Comparison of ENCODE assay signal across 1 cellular context in the genomic region with DNA sequence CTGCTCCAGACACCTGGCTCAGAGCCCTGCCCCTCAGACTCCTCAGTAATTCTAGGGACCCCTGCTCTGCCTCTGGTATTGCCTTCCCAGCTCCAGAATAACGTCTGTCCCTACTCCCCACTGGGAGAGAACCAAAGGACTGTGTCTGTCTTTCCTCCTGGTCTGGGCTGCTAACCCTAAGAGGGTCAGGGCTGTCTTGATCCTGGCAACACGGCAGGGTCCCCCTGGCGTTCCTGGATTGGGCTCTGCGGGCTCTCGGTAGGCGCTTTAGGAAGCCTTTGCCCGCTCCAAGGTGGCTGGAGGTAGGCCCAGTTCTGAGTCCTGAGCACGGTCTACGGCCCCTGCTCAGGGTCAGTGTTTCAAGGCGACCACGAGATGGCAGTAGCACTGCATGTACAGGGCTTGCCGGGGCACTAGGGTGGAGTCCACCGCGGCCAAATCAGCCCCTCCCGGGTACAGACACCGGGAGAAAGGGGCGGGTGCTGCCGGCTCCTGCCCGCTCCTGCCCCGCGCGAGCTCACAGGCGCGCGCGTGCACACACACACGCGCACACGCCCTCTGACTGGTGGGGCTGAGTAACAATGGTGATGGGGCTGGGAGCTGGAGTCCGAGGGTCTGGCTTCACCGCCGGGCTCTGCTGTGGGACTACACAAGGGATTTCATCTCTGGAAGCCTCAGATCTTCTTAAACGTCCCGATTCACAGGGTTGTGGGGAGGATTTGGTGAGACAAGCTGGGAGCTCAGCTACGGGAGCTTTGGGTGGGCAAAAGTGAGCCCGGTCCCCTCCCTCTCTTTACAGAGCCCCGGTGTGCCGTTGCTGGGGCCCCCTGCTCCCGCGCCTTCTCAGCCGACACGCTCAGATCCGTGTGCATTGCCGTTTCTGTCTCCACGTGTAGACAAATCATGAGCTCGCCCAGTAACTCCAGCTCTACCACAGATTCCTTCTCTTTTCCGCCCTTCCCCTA.
A peak's percentile ranks its signal among the peaks of the same experiment; 100 is the strongest.
TF ChIP-seq lines count a peak whose summit lies in the region.

No MANE protein-coding gene starts in this region.

TF ChIP-seq in HepG2, 621 proteins besides CTCF, POLR2A, EP300 and RAD21 (continued from another document and continues in another):
- TF ChIP-seq, protein P1, sequence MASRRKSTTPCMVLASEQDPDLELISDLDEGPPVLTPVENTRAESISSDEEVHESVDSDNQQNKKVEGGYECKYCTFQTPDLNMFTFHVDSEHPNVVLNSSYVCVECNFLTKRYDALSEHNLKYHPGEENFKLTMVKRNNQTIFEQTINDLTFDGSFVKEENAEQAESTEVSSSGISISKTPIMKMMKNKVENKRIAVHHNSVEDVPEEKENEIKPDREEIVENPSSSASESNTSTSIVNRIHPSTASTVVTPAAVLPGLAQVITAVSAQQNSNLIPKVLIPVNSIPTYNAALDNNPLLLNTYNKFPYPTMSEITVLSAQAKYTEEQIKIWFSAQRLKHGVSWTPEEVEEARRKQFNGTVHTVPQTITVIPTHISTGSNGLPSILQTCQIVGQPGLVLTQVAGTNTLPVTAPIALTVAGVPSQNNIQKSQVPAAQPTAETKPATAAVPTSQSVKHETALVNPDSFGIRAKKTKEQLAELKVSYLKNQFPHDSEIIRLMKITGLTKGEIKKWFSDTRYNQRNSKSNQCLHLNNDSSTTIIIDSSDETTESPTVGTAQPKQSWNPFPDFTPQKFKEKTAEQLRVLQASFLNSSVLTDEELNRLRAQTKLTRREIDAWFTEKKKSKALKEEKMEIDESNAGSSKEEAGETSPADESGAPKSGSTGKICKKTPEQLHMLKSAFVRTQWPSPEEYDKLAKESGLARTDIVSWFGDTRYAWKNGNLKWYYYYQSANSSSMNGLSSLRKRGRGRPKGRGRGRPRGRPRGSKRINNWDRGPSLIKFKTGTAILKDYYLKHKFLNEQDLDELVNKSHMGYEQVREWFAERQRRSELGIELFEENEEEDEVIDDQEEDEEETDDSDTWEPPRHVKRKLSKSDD (CRISPR knock-in tag; IDR thresholded peaks at IDR 0.05; ENCODE audit: low read depth): 0 out of 2 replicates have a peak, but pooled peaks have one; percentile 27
- TF ChIP-seq ZNF431 (CRISPR knock-in tag; IDR thresholded peaks at IDR 0.05; ENCODE audit: borderline replicate concordance, low read depth) (no peak), NBN (conservative IDR thresholded peaks at IDR 0.05) (no peak), JDP2 (CRISPR knock-in tag; IDR thresholded peaks at IDR 0.05; ENCODE audit: borderline replicate concordance) (no peak), HNRNPK (IDR thresholded peaks at IDR 0.05; ENCODE audit: low read depth, low read length, poor library complexity, severe bottlenecking) (no peak), BRD4 (CRISPR knock-in tag; IDR thresholded peaks at IDR 0.05) (peak; percentile 58; the same call in 1 of the 2 replicates), MAFG (CRISPR knock-in tag; IDR thresholded peaks at IDR 0.05) (no peak), DNMT3B (CRISPR knock-in tag; conservative IDR thresholded peaks at IDR 0.05) (no peak), ZNF296 (CRISPR knock-in tag; conservative IDR thresholded peaks at IDR 0.05) (no peak), RFX1 (IDR thresholded peaks at IDR 0.05) (no peak), MTA3 (CRISPR knock-in tag; IDR thresholded peaks at IDR 0.05) (no peak), NFIB (CRISPR knock-in tag; IDR thresholded peaks at IDR 0.05; ENCODE audit: borderline replicate concordance) (no peak), MEF2D (CRISPR knock-in tag; IDR thresholded peaks at IDR 0.05) (no peak), FOXA3 (CRISPR knock-in tag; IDR thresholded peaks at IDR 0.05) (peak; percentile 52; the same call in 1 of the 2 replicates), KMT2A (CRISPR knock-in tag; IDR thresholded peaks at IDR 0.05) (no peak), CEBPG (CRISPR knock-in tag; IDR thresholded peaks at IDR 0.05) (0 out of 2 replicates have a peak, but pooled peaks have one; percentile 3), HMG20A (CRISPR knock-in tag; IDR thresholded peaks at IDR 0.05; ENCODE audit: borderline replicate concordance) (no peak), ZNF44 (CRISPR knock-in tag; IDR thresholded peaks at IDR 0.05) (no peak), ZNF292 (CRISPR knock-in tag; IDR thresholded peaks at IDR 0.05; ENCODE audit: borderline replicate concordance, low read depth) (no peak), ZFP36 (IDR thresholded peaks at IDR 0.05; ENCODE audit: borderline replicate concordance, low read depth, low read length, partially characterized antibody) (no peak), IRF2 (CRISPR knock-in tag; IDR thresholded peaks at IDR 0.05) (peak; percentile 86), PRMT3 (CRISPR knock-in tag; IDR thresholded peaks at IDR 0.05; ENCODE audit: borderline replicate concordance, low read depth) (no peak), MXI1 (IDR thresholded peaks at IDR 0.05; ENCODE audit: borderline replicate concordance, low read depth, low read length) (peak; percentile 42; the same call in 1 of the 3 replicates), ZBTB20 (CRISPR knock-in tag; IDR thresholded peaks at IDR 0.05; ENCODE audit: borderline replicate concordance, low read depth) (peak; percentile 22; the same call in 1 of the 2 replicates), EEA1 (CRISPR knock-in tag; IDR thresholded peaks at IDR 0.05; ENCODE audit: borderline replicate concordance) (no peak), TBL1XR1 (IDR thresholded peaks at IDR 0.05; ENCODE audit: borderline replicate concordance, low read length, partially characterized antibody) (no peak), ZNF543 (CRISPR knock-in tag; IDR thresholded peaks at IDR 0.05) (no peak), GATAD2A (CRISPR knock-in tag; IDR thresholded peaks at IDR 0.05) (peak; percentile 58; the same call in 1 of the 2 replicates), ZNF570 (CRISPR knock-in tag; IDR thresholded peaks at IDR 0.05; ENCODE audit: borderline replicate concordance) (no peak), ZNF225 (CRISPR knock-in tag; IDR thresholded peaks at IDR 0.05) (no peak), JUND (CRISPR knock-in tag; IDR thresholded peaks at IDR 0.05) (peak; percentile 24; the same call in 1 of the 2 replicates), GATA4 (IDR thresholded peaks at IDR 0.05; ENCODE audit: borderline replicate concordance, low read depth) (no peak), CHD4 (IDR thresholded peaks at IDR 0.05; ENCODE audit: borderline replicate concordance, low read length) (no peak), ZNF232 (CRISPR knock-in tag; IDR thresholded peaks at IDR 0.05; ENCODE audit: borderline replicate concordance) (peak; percentile 57; the same call in 1 of the 2 replicates), ZKSCAN1 (IDR thresholded peaks at IDR 0.05; ENCODE audit: low read length) (no peak), ZNF160 (CRISPR knock-in tag; IDR thresholded peaks at IDR 0.05) (peak; percentile 54; the same call in 1 of the 2 replicates)
- TF ChIP-seq, protein P2, sequence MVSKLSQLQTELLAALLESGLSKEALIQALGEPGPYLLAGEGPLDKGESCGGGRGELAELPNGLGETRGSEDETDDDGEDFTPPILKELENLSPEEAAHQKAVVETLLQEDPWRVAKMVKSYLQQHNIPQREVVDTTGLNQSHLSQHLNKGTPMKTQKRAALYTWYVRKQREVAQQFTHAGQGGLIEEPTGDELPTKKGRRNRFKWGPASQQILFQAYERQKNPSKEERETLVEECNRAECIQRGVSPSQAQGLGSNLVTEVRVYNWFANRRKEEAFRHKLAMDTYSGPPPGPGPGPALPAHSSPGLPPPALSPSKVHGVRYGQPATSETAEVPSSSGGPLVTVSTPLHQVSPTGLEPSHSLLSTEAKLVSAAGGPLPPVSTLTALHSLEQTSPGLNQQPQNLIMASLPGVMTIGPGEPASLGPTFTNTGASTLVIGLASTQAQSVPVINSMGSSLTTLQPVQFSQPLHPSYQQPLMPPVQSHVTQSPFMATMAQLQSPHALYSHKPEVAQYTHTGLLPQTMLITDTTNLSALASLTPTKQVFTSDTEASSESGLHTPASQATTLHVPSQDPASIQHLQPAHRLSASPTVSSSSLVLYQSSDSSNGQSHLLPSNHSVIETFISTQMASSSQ (IDR thresholded peaks at IDR 0.05; ENCODE audit: low read depth): no peak
- TF ChIP-seq, protein P2 (CRISPR knock-in tag; IDR thresholded peaks at IDR 0.05; ENCODE audit: borderline replicate concordance): peak; percentile 39; the same call in 1 of the 2 replicates
- TF ChIP-seq, protein P3, sequence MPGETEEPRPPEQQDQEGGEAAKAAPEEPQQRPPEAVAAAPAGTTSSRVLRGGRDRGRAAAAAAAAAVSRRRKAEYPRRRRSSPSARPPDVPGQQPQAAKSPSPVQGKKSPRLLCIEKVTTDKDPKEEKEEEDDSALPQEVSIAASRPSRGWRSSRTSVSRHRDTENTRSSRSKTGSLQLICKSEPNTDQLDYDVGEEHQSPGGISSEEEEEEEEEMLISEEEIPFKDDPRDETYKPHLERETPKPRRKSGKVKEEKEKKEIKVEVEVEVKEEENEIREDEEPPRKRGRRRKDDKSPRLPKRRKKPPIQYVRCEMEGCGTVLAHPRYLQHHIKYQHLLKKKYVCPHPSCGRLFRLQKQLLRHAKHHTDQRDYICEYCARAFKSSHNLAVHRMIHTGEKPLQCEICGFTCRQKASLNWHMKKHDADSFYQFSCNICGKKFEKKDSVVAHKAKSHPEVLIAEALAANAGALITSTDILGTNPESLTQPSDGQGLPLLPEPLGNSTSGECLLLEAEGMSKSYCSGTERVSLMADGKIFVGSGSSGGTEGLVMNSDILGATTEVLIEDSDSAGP (CRISPR knock-in tag; IDR thresholded peaks at IDR 0.05; ENCODE audit: borderline replicate concordance): peak; percentile 75; the same call in 1 of the 2 replicates
- TF ChIP-seq, protein P4, sequence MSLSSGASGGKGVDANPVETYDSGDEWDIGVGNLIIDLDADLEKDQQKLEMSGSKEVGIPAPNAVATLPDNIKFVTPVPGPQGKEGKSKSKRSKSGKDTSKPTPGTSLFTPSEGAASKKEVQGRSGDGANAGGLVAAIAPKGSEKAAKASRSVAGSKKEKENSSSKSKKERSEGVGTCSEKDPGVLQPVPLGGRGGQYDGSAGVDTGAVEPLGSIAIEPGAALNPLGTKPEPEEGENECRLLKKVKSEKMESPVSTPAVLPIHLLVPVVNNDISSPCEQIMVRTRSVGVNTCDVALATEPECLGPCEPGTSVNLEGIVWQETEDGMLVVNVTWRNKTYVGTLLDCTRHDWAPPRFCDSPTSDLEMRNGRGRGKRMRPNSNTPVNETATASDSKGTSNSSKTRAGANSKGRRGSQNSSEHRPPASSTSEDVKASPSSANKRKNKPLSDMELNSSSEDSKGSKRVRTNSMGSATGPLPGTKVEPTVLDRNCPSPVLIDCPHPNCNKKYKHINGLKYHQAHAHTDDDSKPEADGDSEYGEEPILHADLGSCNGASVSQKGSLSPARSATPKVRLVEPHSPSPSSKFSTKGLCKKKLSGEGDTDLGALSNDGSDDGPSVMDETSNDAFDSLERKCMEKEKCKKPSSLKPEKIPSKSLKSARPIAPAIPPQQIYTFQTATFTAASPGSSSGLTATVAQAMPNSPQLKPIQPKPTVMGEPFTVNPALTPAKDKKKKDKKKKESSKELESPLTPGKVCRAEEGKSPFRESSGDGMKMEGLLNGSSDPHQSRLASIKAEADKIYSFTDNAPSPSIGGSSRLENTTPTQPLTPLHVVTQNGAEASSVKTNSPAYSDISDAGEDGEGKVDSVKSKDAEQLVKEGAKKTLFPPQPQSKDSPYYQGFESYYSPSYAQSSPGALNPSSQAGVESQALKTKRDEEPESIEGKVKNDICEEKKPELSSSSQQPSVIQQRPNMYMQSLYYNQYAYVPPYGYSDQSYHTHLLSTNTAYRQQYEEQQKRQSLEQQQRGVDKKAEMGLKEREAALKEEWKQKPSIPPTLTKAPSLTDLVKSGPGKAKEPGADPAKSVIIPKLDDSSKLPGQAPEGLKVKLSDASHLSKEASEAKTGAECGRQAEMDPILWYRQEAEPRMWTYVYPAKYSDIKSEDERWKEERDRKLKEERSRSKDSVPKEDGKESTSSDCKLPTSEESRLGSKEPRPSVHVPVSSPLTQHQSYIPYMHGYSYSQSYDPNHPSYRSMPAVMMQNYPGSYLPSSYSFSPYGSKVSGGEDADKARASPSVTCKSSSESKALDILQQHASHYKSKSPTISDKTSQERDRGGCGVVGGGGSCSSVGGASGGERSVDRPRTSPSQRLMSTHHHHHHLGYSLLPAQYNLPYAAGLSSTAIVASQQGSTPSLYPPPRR (CRISPR knock-in tag; IDR thresholded peaks at IDR 0.05; ENCODE audit: borderline replicate concordance): no peak
- TF ChIP-seq, protein P5, sequence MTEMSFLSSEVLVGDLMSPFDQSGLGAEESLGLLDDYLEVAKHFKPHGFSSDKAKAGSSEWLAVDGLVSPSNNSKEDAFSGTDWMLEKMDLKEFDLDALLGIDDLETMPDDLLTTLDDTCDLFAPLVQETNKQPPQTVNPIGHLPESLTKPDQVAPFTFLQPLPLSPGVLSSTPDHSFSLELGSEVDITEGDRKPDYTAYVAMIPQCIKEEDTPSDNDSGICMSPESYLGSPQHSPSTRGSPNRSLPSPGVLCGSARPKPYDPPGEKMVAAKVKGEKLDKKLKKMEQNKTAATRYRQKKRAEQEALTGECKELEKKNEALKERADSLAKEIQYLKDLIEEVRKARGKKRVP (CRISPR knock-in tag; IDR thresholded peaks at IDR 0.05): no peak
- TF ChIP-seq, protein P6, sequence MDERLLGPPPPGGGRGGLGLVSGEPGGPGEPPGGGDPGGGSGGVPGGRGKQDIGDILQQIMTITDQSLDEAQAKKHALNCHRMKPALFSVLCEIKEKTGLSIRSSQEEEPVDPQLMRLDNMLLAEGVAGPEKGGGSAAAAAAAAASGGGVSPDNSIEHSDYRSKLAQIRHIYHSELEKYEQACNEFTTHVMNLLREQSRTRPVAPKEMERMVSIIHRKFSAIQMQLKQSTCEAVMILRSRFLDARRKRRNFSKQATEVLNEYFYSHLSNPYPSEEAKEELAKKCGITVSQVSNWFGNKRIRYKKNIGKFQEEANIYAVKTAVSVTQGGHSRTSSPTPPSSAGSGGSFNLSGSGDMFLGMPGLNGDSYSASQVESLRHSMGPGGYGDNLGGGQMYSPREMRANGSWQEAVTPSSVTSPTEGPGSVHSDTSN (CRISPR knock-in tag; IDR thresholded peaks at IDR 0.05): no peak
- TF ChIP-seq, protein P7, sequence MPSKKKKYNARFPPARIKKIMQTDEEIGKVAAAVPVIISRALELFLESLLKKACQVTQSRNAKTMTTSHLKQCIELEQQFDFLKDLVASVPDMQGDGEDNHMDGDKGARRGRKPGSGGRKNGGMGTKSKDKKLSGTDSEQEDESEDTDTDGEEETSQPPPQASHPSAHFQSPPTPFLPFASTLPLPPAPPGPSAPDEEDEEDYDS (CRISPR knock-in tag; IDR thresholded peaks at IDR 0.05): peak; percentile 41; the same call in 1 of the 2 replicates
